In genomic region chr18:72470391-72470790, GRCh38 we compare ENCODE assay signal across 27 cellular contexts.
"Had no signal": no experiment of that assay in that cellular context is flagged by ENCODE, and none has a peak within 500 bp of the region (broad histone marks: within the 10 kb centered on the region; RNA-seq: fewer than 3 reads in every experiment).

No MANE protein-coding gene starts in this region.

- H3K36me3 Mint-ChIP-seq: activated naive CD4-positive, alpha-beta T cell treated with anti-CD3 and anti-CD28 coated beads, Interleukin-2, amount 50 U/mL, for 24 hours; mesothelial cell of epicardium; naive B cell; stimulated activated naive B cell treated with anti-CD40 and anti-IgM and Interleukin-4, amounts not matched to agents 10 μg/mL and 1 μg/mL and 100 μg/mL, for 72 hours had no signal

- H3K9me3 Mint-ChIP-seq: activated CD4-positive, alpha-beta memory T cell treated with anti-CD3 and anti-CD28 coated beads, Interleukin-2, amount 10 ng/mL, durations not matched to agents 7 days and 5 days; activated CD4-positive, alpha-beta T cell treated with anti-CD3 and anti-CD28 coated beads, Interleukin-2, amount 10 ng/mL, durations not matched to agents 7 days and 5 days; mesothelial cell of epicardium; stimulated activated naive B cell treated with anti-CD40 and anti-IgM and Interleukin-4, amounts not matched to agents 10 μg/mL and 1 μg/mL and 100 μg/mL, for 72 hours had no signal

- ATAC-seq: activated naive CD8-positive, alpha-beta T cell treated with anti-CD3 and anti-CD28 coated beads, Interleukin-2, amount 50 U/mL, for 24 hours; activated T-cell treated with anti-CD3 and anti-CD28 coated beads, Interleukin-2, amount 50 U/mL, for 4 hours; activated T-helper 17 cell treated with anti-CD3 and anti-CD28 coated beads, Interleukin-2, amount 50 U/mL, for 72 hours; body of pancreas; sciatic nerve; stimulated activated naive B cell treated with anti-CD40 and anti-IgM and Interleukin-4, amounts not matched to agents 10 μg/mL and 1 μg/mL and 100 μg/mL, for 72 hours; T-helper 17 cell had no signal

- H3K4me3 Mint-ChIP-seq: activated CD4-positive, alpha-beta memory T cell treated with anti-CD3 and anti-CD28 coated beads, Interleukin-2, amount 10 ng/mL, durations not matched to agents 7 days and 5 days; activated CD4-positive, alpha-beta T cell treated with anti-CD3 and anti-CD28 coated beads, Interleukin-2, amount 10 ng/mL, durations not matched to agents 7 days and 5 days; activated naive CD4-positive, alpha-beta T cell treated with anti-CD3 and anti-CD28 coated beads, Interleukin-2, amount 50 U/mL, for 24 hours; activated naive CD8-positive, alpha-beta T cell treated with anti-CD3 and anti-CD28 coated beads, Interleukin-2, amount 50 U/mL, for 24 hours; activated T-cell treated with anti-CD3 and anti-CD28 coated beads, Interleukin-2, amount 50 U/mL, for 4 hours; activated T-helper 17 cell treated with anti-CD3 and anti-CD28 coated beads, Interleukin-2, amount 50 U/mL, for 72 hours; mesothelial cell of epicardium; naive B cell; nephron progenitor cell; stimulated activated naive B cell treated with anti-CD40 and anti-IgM and Interleukin-4, amounts not matched to agents 10 μg/mL and 1 μg/mL and 100 μg/mL, for 72 hours; T-helper 17 cell had no signal

- H3K4me3 ChIP-seq: body of pancreas, coronary artery, dorsolateral prefrontal cortex, suprapubic skin, tibial artery had no signal

- H3K4me1 Mint-ChIP-seq: activated CD4-positive, alpha-beta memory T cell treated with anti-CD3 and anti-CD28 coated beads, Interleukin-2, amount 10 ng/mL, durations not matched to agents 7 days and 5 days; activated CD4-positive, alpha-beta T cell treated with anti-CD3 and anti-CD28 coated beads, Interleukin-2, amount 10 ng/mL, durations not matched to agents 7 days and 5 days; activated naive CD4-positive, alpha-beta T cell treated with anti-CD3 and anti-CD28 coated beads, Interleukin-2, amount 50 U/mL, for 24 hours; activated naive CD8-positive, alpha-beta T cell treated with anti-CD3 and anti-CD28 coated beads, Interleukin-2, amount 50 U/mL, for 24 hours; activated T-helper 17 cell treated with anti-CD3 and anti-CD28 coated beads, Interleukin-2, amount 50 U/mL, for 72 hours; mesothelial cell of epicardium; naive B cell; nephron progenitor cell; stimulated activated naive B cell treated with anti-CD40 and anti-IgM and Interleukin-4, amounts not matched to agents 10 μg/mL and 1 μg/mL and 100 μg/mL, for 72 hours; T-helper 17 cell had no signal

- H3K27me3 Mint-ChIP-seq: activated CD4-positive, alpha-beta memory T cell treated with anti-CD3 and anti-CD28 coated beads, Interleukin-2, amount 10 ng/mL, durations not matched to agents 7 days and 5 days; activated CD4-positive, alpha-beta T cell treated with anti-CD3 and anti-CD28 coated beads, Interleukin-2, amount 10 ng/mL, durations not matched to agents 7 days and 5 days; activated naive CD4-positive, alpha-beta T cell treated with anti-CD3 and anti-CD28 coated beads, Interleukin-2, amount 50 U/mL, for 24 hours; activated naive CD8-positive, alpha-beta T cell treated with anti-CD3 and anti-CD28 coated beads, Interleukin-2, amount 50 U/mL, for 24 hours; activated T-helper 17 cell treated with anti-CD3 and anti-CD28 coated beads, Interleukin-2, amount 50 U/mL, for 72 hours; naive B cell; stimulated activated naive B cell treated with anti-CD40 and anti-IgM and Interleukin-4, amounts not matched to agents 10 μg/mL and 1 μg/mL and 100 μg/mL, for 72 hours; T-helper 17 cell had no signal

- DNase-seq: activated CD4-positive, alpha-beta memory T cell treated with anti-CD3 and anti-CD28 coated beads, Interleukin-2, amount 10 ng/mL, durations not matched to agents 7 days and 5 days; activated CD4-positive, alpha-beta T cell treated with anti-CD3 and anti-CD28 coated beads, Interleukin-2, amount 10 ng/mL, durations not matched to agents 7 days and 5 days; activated CD4-positive, CD25-positive, alpha-beta regulatory T cell treated with anti-CD3 and anti-CD28 coated beads, Interleukin-2, amount 50 U/mL, for 72 hours; activated gamma-delta T cell treated with Interleukin-2 at 50 U/mL for 16 hours; activated naive CD8-positive, alpha-beta T cell treated with anti-CD3 and anti-CD28 coated beads, Interleukin-2, amount 50 U/mL, for 24 hours; activated T-cell treated with anti-CD3 and anti-CD28 coated beads, Interleukin-2, amount 50 U/mL, for 4 hours; amygdala; body of pancreas; dorsolateral prefrontal cortex; effector memory CD4-positive, alpha-beta T cell; glutamatergic neuron; naive B cell; nephron progenitor cell; retina; small intestine; stimulated activated CD4-positive, alpha-beta T cell treated with anti-CD3 and anti-CD28 coated beads, Interleukin-4, amount 100 ng/mL, for 24 hours; stimulated activated naive B cell treated with anti-CD40 and anti-IgM and Interleukin-4, amounts not matched to agents 10 μg/mL and 1 μg/mL and 100 μg/mL, for 72 hours; T-helper 17 cell; T1000; tibial artery had no signal

- H3K27ac Mint-ChIP-seq: activated CD4-positive, alpha-beta memory T cell treated with anti-CD3 and anti-CD28 coated beads, Interleukin-2, amount 10 ng/mL, durations not matched to agents 7 days and 5 days; activated CD4-positive, alpha-beta T cell treated with anti-CD3 and anti-CD28 coated beads, Interleukin-2, amount 10 ng/mL, durations not matched to agents 7 days and 5 days; activated naive CD4-positive, alpha-beta T cell treated with anti-CD3 and anti-CD28 coated beads, Interleukin-2, amount 50 U/mL, for 24 hours; activated naive CD8-positive, alpha-beta T cell treated with anti-CD3 and anti-CD28 coated beads, Interleukin-2, amount 50 U/mL, for 24 hours; activated T-helper 17 cell treated with anti-CD3 and anti-CD28 coated beads, Interleukin-2, amount 50 U/mL, for 72 hours; mesothelial cell of epicardium; naive B cell; nephron progenitor cell; progenitor cell of endocrine pancreas; stimulated activated naive B cell treated with anti-CD40 and anti-IgM and Interleukin-4, amounts not matched to agents 10 μg/mL and 1 μg/mL and 100 μg/mL, for 72 hours; T-helper 17 cell had no signal
